8 cellular contexts compared by ENCODE assay signal in the genomic region with DNA sequence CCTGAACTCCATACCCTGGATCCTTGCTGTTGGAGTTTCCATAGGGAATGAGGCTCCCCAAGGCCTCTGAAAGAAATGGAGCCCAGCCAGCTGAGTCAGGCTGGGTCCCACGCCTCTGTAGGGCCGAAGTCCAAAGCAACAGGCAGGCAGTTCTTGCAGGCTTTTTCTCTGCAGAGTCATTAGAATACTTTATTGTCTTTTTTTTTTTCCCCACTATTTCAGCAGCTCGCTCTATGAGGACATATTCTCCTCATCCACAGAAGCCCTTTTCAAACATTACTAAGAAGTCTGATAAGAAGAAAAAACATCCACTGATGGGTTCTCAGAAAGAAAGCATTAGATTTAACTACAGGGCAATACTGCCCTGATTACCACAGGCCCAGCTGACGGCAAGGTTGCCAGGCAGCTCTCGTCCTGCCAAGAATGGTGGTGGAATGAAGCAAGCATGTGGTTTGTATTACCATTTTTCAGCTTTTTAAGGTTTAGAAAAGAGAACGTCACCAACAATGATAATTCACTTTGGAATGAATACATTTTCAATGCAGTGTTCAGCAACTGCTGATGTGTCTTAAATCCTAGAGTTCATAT.
A peak's percentile ranks its signal among the peaks of the same experiment; 100 is the strongest.
DNase-seq lines count a peak whose midpoint lies in the region; ATAC-seq, FAIRE-seq and TF ChIP-seq lines count a peak whose summit lies in the region.

No MANE protein-coding gene starts in this region.

- no peak for FAIRE-seq in kidney (lab: Jason Lieb, UNC)

- H3K36me3 Mint-ChIP-seq in CD8-positive, alpha-beta T cell = no peaks in the 10 kb centered on the region

- in situ Hi-C loops in astrocyte of the spinal cord (cut with HindIII; ENCODE audit: low sequenced_read_pairs) = no loop called here
- in situ Hi-C loops in HAP-1 (cut with MboI; ENCODE audit: low sequenced_read_pairs) = no loop called here

- H3K9me3 ChIP-seq in kidney (ENCODE audit: control insufficient read depth in 1 of 2, low read length in 2 of 2) (no peaks in the 10 kb centered on the region), spleen (no peaks in the 10 kb centered on the region), HAP-1 (no peaks in the 10 kb centered on the region)
- H3K9me3 ChIP-seq in CD8-positive, alpha-beta T cell (ENCODE audit: low read length) = no peaks in the 10 kb centered on the region

- CTCF ChIA-PET in CD8-positive, alpha-beta T cell (lab: Charles Lee) = no interaction called here

- peak in 1 of 2 experiments; percentile 80 for DNase-seq in HL-60 (ENCODE audit: low read depth in 1 of 2, low spot score in 1 of 2)
- peak; percentile 99 for DNase-seq in astrocyte of the spinal cord (ENCODE audit: low read depth, low spot score)
- DNase-seq in kidney = peak; percentile 79
- no peak for DNase-seq in spleen
- no peak for DNase-seq in HAP-1 (ENCODE audit: low spot score in 2 of 2)
- no peak for DNase-seq in DMS153 (lab: John Stamatoyannopoulos, UW)
- DNase-seq in CD8-positive, alpha-beta T cell = no peak

- WGBS in spleen, 5 donors = 58 to 72% (median 65%) methylated on average over 6 of the region's 6 CpGs

- TF ChIP-seq POLR2A in spleen (IDR thresholded peaks at IDR 0.05) = no peak

- no peak overlapping the region for H3K4me3 ChIP-seq in HL-60 (replicated peaks; ENCODE audit: insufficient read depth, low read length)
- no peak overlapping the region for H3K4me3 ChIP-seq in astrocyte of the spinal cord (ENCODE audit: low read depth, low read length)
- H3K4me3 ChIP-seq in kidney (ENCODE audit: low read length in 2 of 2) = peak overlapping the region in 1 of 2 donors; percentile 10
- H3K4me3 ChIP-seq in spleen = no peak overlapping the region
- H3K4me3 ChIP-seq in HAP-1 = no peak overlapping the region
- no peak overlapping the region for H3K4me3 ChIP-seq in CD8-positive, alpha-beta T cell (ENCODE audit: low read depth, low read length)

- no peak overlapping the region for H3K4me3 Mint-ChIP-seq in CD8-positive, alpha-beta T cell

- no peak overlapping the region for H3K27ac Mint-ChIP-seq in CD8-positive, alpha-beta T cell

- H3K36me3 ChIP-seq in kidney (ENCODE audit: control insufficient read depth in 1 of 2, insufficient read depth in 2 of 2, low read length in 2 of 2) = no peaks in the 10 kb centered on the region
- no peaks in the 10 kb centered on the region for H3K36me3 ChIP-seq in spleen
- H3K36me3 ChIP-seq in HAP-1 (replicated peaks) = no peaks in the 10 kb centered on the region
- H3K36me3 ChIP-seq in CD8-positive, alpha-beta T cell (ENCODE audit: insufficient read depth, low read length) = no peaks in the 10 kb centered on the region

- ATAC-seq in CD8-positive, alpha-beta T cell = no peak
- no peak for ATAC-seq in GM21515 (IDR thresholded peaks at IDR 0.05; ENCODE audit: unreplicated experiment)

- H3K4me1 ChIP-seq in kidney (ENCODE audit: control insufficient read depth in 1 of 2, insufficient read depth in 1 of 2, low read depth in 1 of 2, low read length in 2 of 2) (peaks cover 7 to 24% of the 10 kb centered on the region in 2 donors), spleen (peaks cover 0 to 16% (median 5%) of the 10 kb centered on the region in 6 donors), HAP-1 (no peaks in the 10 kb centered on the region; the same call in 1 of the 2 replicates)
- H3K4me1 ChIP-seq in CD8-positive, alpha-beta T cell (ENCODE audit: insufficient read depth, low read length) = no peaks in the 10 kb centered on the region

- no peaks in the 10 kb centered on the region for H3K27me3 ChIP-seq in HL-60 (ENCODE audit: insufficient read depth, poor library complexity, severe bottlenecking)
- peaks cover 0 to 7% (median 0%) of the 10 kb centered on the region in 7 donors for H3K27me3 ChIP-seq in spleen (replicated peaks in 1 of 7)
- H3K27me3 ChIP-seq in HAP-1 (ENCODE audit: low read depth) = no peaks in the 10 kb centered on the region
- no peaks in the 10 kb centered on the region for H3K27me3 ChIP-seq in CD8-positive, alpha-beta T cell (ENCODE audit: insufficient read depth, low read length)

- POLR2A ChIA-PET in CD8-positive, alpha-beta T cell (lab: Charles Lee) = interaction anchor here (0.6 kb wide), 1 partner anchor 192 kb away, joined by 5 read pairs; no protein-coding TSS in a partner anchor

- no peak overlapping the region for H3K9ac ChIP-seq in kidney (ENCODE audit: low read length in 2 of 2)

- no peaks in the 10 kb centered on the region for H3K4me1 Mint-ChIP-seq in CD8-positive, alpha-beta T cell (ENCODE audit: low read depth)

- H3K27me3 Mint-ChIP-seq in CD8-positive, alpha-beta T cell (ENCODE audit: low read depth) = no peaks in the 10 kb centered on the region

- no peaks in the 10 kb centered on the region for H3K9me3 Mint-ChIP-seq in CD8-positive, alpha-beta T cell

- 0 out of 2 replicates have a peak overlapping the region, but pooled peaks have one; percentile 24 for H3K27ac ChIP-seq in HL-60 (replicated peaks)
- H3K27ac ChIP-seq in kidney (ENCODE audit: low read depth in 2 of 2, low read length in 2 of 2) = peak overlapping the region; percentile 8 to 77
- peak overlapping the region in 7 of 8 donors; percentile 7 to 59 (median 49) for H3K27ac ChIP-seq in spleen
- H3K27ac ChIP-seq in CD8-positive, alpha-beta T cell (ENCODE audit: low read depth, low read length) = no peak overlapping the region

- intact Hi-C loops in kidney (cut with DNase I) (no loop called here), spleen (cut with DNase I; ENCODE audit: low total_unique reads) (no loop called here)
- intact Hi-C loops in CD8-positive, alpha-beta T cell (cut with DNase I, micrococcal nuclease) = no loop called here

- no peak for TF ChIP-seq CTCF in HL-60 (IDR thresholded peaks at IDR 0.05; ENCODE audit: insufficient read depth, low read length)
- TF ChIP-seq CTCF in astrocyte of the spinal cord (IDR thresholded peaks at IDR 0.05; ENCODE audit: low read depth, low read length) = no peak
- no peak for TF ChIP-seq CTCF in kidney (IDR thresholded peaks at IDR 0.05; ENCODE audit: borderline replicate concordance, extremely low read depth, insufficient read depth)
- no peak for TF ChIP-seq CTCF in spleen (IDR thresholded peaks at IDR 0.05 in 8 of 11, conservative IDR thresholded peaks at IDR 0.05 in 3 of 11)
- TF ChIP-seq CTCF in CD8-positive, alpha-beta T cell (IDR thresholded peaks at IDR 0.05) = no peak

Comparison
In these comparisons a context has a peak if more than half of its experiments do, and no peak if none do; other contexts are left out.
1. DNase-seq: peak in astrocyte of the spinal cord (single experiment) and kidney (single experiment); none in spleen (single experiment), HAP-1 (0 of 2), DMS153 (single experiment) and CD8-positive, alpha-beta T cell (0 of 7).